Comparison of ENCODE assay signal across 19 cellular contexts in the genomic region with DNA sequence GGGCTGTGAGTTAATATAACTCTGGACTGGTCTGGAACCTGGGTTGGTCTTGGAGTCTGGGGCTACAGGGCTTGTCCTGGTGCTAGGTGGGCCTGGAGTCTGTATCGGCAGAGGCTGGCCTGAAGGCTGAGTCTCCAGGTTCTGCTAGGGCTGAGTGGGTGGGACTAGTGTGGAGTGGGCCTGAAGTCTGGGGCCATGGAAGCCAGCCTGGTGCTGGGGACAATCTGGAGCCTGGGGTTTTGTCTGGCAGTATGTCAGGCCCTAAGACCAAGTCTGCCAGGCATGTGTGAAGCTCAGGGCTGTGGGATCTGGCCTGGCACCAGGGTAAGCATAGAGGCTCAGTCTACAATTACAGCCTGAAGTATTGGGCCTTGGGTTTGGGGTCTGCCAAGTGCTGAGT.
DNase-seq lines count a peak whose midpoint lies in the region; ATAC-seq, FAIRE-seq and TF ChIP-seq lines count a peak whose summit lies in the region.
"Had no signal": no experiment of that assay in that cellular context is flagged by ENCODE, and none has a peak within 500 bp of the region (broad histone marks: within the 10 kb centered on the region; RNA-seq: fewer than 3 reads in every experiment).

No MANE protein-coding gene starts in this region.

- peak; percentile 56 for ATAC-seq in Right ventricle myocardium superior (ENCODE audit: poor library complexity)
- ATAC-seq: GM23338, HCT116 had no signal

- no peak overlapping the region for H3K27ac ChIP-seq in left ventricle myocardium inferior (replicated peaks)
- no peak overlapping the region for H3K27ac ChIP-seq in kidney (ENCODE audit: low read depth in 2 of 2, low read length in 2 of 2)
- H3K27ac ChIP-seq: 22Rv1; BLaER1 treated with 17β-estradiol and CSF1 and Interleukin-3, amounts not matched to agents 10 nM and 100 nM had no signal

- DNase-seq in Right ventricle myocardium superior: no peak
- no peak for DNase-seq in left ventricle myocardium inferior
- DNase-seq in NCI-H446 treated with DMSO at 0.1 percent for 48 hours (lab: John Stamatoyannopoulos, UW): peak; percentile 51
- DNase-seq in kidney: peak; percentile 36
- no peak for DNase-seq in kidney tubule cell (ENCODE audit: low spot score)
- no peak for DNase-seq in midbrain (lab: John Stamatoyannopoulos, UW)
- DNase-seq: CD4-positive, alpha-beta T cell; CD8-positive, alpha-beta memory T cell; DMS53; DMS79 treated with DMSO at 0.1 percent for 48 hours; GF-D8; H9 had no signal

- no peaks in the 10 kb centered on the region for H3K27me3 ChIP-seq in left ventricle myocardium inferior (ENCODE audit: low read depth)

- H3K9me3 ChIP-seq in left ventricle myocardium inferior (replicated peaks): peaks cover 8% of the 10 kb centered on the region
- no peaks in the 10 kb centered on the region for H3K9me3 ChIP-seq in kidney (ENCODE audit: control insufficient read depth in 1 of 2, low read length in 2 of 2)

- H3K4me3 ChIP-seq in left ventricle myocardium inferior (no peak overlapping the region), kidney (ENCODE audit: low read length in 2 of 2) (no peak overlapping the region)
- H3K4me3 ChIP-seq: BLaER1 treated with 17β-estradiol and CSF1 and Interleukin-3, amounts not matched to agents 10 nM and 100 nM; GM23338 had no signal

- H3K4me1 ChIP-seq in left ventricle myocardium inferior: peaks cover 5% of the 10 kb centered on the region
- no peaks in the 10 kb centered on the region for H3K4me1 ChIP-seq in kidney (ENCODE audit: control insufficient read depth in 1 of 2, insufficient read depth in 1 of 2, low read depth in 1 of 2, low read length in 2 of 2)
- H3K4me1 ChIP-seq: BLaER1 treated with 17β-estradiol and CSF1 and Interleukin-3, amounts not matched to agents 10 nM and 100 nM had no signal

- intact Hi-C loops in Right ventricle myocardium superior (cut with DNase I): no loop called here
- intact Hi-C loops in left ventricle myocardium inferior (cut with micrococcal nuclease): no loop called here
- intact Hi-C loops in kidney (cut with DNase I): no loop called here

- H3K36me3 ChIP-seq in left ventricle myocardium inferior (no peaks in the 10 kb centered on the region), kidney (ENCODE audit: control insufficient read depth in 1 of 2, insufficient read depth in 2 of 2, low read length in 2 of 2) (no peaks in the 10 kb centered on the region)
- H3K36me3 ChIP-seq: BLaER1 treated with 17β-estradiol and CSF1 and Interleukin-3, amounts not matched to agents 10 nM and 100 nM had no signal

- no peak for FAIRE-seq in kidney (lab: Jason Lieb, UNC)
- FAIRE-seq: A204.1, GM12891, GM18507 had no signal

- H3K9ac ChIP-seq in kidney (ENCODE audit: low read length in 2 of 2): no peak overlapping the region
- H3K9ac ChIP-seq: BLaER1 treated with 17β-estradiol and CSF1 and Interleukin-3, amounts not matched to agents 10 nM and 100 nM had no signal

- TF ChIP-seq CTCF in left ventricle myocardium inferior (IDR thresholded peaks at IDR 0.05; ENCODE audit: borderline replicate concordance) (no peak), kidney (IDR thresholded peaks at IDR 0.05; ENCODE audit: borderline replicate concordance, extremely low read depth, insufficient read depth) (no peak)

Comparison
In these comparisons a context has a peak if more than half of its experiments do, and no peak if none do; other contexts are left out.
1. DNase-seq: peak in NCI-H446 treated with DMSO at 0.1 percent for 48 hours (single experiment) and kidney (single experiment); none in Right ventricle myocardium superior (single experiment), left ventricle myocardium inferior (single experiment), kidney tubule cell (single experiment) and midbrain (single experiment).